In the genomic region with DNA sequence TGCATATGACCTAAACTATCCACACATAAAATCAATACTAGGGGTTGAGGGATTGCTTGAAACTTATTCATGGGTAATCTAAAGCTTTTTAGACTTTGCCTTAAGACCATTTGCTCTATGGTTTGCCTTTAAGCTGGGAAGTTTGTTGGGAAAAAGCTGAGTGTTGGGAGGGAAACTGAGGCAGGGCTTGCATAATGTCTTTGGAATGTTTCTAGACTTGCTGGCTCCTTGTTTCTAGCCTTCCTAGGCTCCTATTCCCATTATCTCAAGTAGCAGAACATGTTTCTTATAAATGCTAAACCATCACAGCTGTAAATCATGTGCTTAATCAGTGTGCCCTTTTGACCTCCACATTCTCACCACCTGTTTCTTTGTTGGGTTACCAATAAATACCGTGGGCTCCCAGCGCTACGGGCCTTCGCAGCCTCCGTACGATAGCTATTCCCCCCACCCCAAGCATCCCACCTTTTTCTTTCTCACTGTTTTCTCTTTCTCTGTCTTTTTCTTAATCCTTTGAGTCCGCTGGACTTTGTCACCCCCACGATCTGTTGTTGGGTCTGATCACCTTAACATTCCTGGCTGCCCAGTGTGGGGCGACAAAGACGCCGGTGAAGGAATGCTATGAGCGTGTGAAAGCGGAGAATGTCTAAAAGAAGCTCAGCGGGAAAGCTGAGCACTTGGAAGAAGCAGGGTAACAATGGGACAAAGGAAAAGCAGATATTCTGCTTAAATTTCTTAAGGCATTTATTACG, we compare ENCODE assay signal across 1 cellular context.
TF ChIP-seq lines count a peak whose summit lies in the region.

No MANE protein-coding gene starts in this region.

TF ChIP-seq in GM23338, 12 proteins besides CTCF, POLR2A, EP300 and RAD21:
- TF ChIP-seq ZNF462 (CRISPR knock-in tag; IDR thresholded peaks at IDR 0.05) (peak; percentile 68), POLR2AphosphoS5 (IDR thresholded peaks at IDR 0.05; ENCODE audit: low read depth) (no peak), JUNB (IDR thresholded peaks at IDR 0.05; ENCODE audit: unreplicated experiment) (no peak), CREB1 (CRISPR knock-in tag; IDR thresholded peaks at IDR 0.05; ENCODE audit: low read depth) (no peak), NANOG (IDR thresholded peaks at IDR 0.05; ENCODE audit: borderline replicate concordance) (peak; percentile 64), ZNF114 (CRISPR knock-in tag; IDR thresholded peaks at IDR 0.05) (no peak)
- TF ChIP-seq, protein P1, sequence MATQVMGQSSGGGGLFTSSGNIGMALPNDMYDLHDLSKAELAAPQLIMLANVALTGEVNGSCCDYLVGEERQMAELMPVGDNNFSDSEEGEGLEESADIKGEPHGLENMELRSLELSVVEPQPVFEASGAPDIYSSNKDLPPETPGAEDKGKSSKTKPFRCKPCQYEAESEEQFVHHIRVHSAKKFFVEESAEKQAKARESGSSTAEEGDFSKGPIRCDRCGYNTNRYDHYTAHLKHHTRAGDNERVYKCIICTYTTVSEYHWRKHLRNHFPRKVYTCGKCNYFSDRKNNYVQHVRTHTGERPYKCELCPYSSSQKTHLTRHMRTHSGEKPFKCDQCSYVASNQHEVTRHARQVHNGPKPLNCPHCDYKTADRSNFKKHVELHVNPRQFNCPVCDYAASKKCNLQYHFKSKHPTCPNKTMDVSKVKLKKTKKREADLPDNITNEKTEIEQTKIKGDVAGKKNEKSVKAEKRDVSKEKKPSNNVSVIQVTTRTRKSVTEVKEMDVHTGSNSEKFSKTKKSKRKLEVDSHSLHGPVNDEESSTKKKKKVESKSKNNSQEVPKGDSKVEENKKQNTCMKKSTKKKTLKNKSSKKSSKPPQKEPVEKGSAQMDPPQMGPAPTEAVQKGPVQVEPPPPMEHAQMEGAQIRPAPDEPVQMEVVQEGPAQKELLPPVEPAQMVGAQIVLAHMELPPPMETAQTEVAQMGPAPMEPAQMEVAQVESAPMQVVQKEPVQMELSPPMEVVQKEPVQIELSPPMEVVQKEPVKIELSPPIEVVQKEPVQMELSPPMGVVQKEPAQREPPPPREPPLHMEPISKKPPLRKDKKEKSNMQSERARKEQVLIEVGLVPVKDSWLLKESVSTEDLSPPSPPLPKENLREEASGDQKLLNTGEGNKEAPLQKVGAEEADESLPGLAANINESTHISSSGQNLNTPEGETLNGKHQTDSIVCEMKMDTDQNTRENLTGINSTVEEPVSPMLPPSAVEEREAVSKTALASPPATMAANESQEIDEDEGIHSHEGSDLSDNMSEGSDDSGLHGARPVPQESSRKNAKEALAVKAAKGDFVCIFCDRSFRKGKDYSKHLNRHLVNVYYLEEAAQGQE (IDR thresholded peaks at IDR 0.05; ENCODE audit: unreplicated experiment) = no peak
